Comparison of ENCODE assay signal across 18 cellular contexts in the genomic region with DNA sequence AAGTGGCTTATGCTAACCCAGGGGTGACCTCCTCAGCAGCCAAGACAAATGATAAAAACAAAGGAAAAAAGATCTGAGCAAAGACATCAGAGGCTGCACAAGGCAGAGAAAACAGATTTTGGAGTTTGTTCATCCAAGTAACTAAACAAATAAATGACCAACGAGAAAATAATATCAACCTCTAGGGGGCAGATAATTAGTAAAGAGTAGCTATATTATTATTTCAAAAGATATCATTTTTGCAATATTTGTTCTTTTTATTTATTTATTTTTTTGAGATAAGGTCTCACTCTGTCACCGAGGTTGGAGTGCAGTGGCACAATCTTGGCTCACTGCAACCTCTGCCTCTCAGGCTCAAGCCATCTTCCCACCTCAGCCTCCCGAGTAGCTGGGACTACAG.
A peak's percentile ranks its signal among the peaks of the same experiment; 100 is the strongest.
DNase-seq lines count a peak whose midpoint lies in the region; ATAC-seq, FAIRE-seq and TF ChIP-seq lines count a peak whose summit lies in the region.
"Had no signal": no experiment of that assay in that cellular context is flagged by ENCODE, and none has a peak within 500 bp of the region (broad histone marks: within the 10 kb centered on the region; RNA-seq: fewer than 3 reads in every experiment).

No MANE protein-coding gene starts in this region.

- H3K4me1 Mint-ChIP-seq in GM23338: peaks cover 12% of the 10 kb centered on the region

- H3K36me3 ChIP-seq in GM23338 (ENCODE audit: insufficient read depth) (no peaks in the 10 kb centered on the region), SU-DHL-6 (ENCODE audit: low read length) (peaks cover 11% of the 10 kb centered on the region; the same call in 1 of the 2 replicates), lower lobe of right lung (peaks cover 19% of the 10 kb centered on the region)

- no peak for ATAC-seq in GM23338
- ATAC-seq in lower lobe of right lung: no peak
- ATAC-seq: mucosa of descending colon had no signal

- FAIRE-seq in GM12892 (lab: Jason Lieb, UNC): no peak
- FAIRE-seq: TTC549 had no signal

- H3K36me3 Mint-ChIP-seq in GM23338 (ENCODE audit: low read depth): peaks cover 10% of the 10 kb centered on the region; the same call in 2 of the 3 replicates

- intact Hi-C loops in lower lobe of right lung (cut with DNase I): no loop called here

- H3K4me3 Mint-ChIP-seq in GM23338: no peak overlapping the region
- H3K4me3 Mint-ChIP-seq: activated CD4-positive, alpha-beta memory T cell treated with anti-CD3 and anti-CD28 coated beads for 36 hours had no signal

- no peaks in the 10 kb centered on the region; the same call in 1 of the 2 replicates for H3K9me3 ChIP-seq in AG04450 (ENCODE audit: control insufficient read depth, insufficient read depth, low read length)
- no peaks in the 10 kb centered on the region for H3K9me3 ChIP-seq in SU-DHL-6 (ENCODE audit: insufficient read depth, low read length)
- no peaks in the 10 kb centered on the region for H3K9me3 ChIP-seq in lower lobe of right lung
- H3K9me3 ChIP-seq: mucosa of descending colon had no signal

- H3K79me2 ChIP-seq in GM23338 (replicated peaks; ENCODE audit: insufficient read depth): no peaks in the 10 kb centered on the region
- H3K79me2 ChIP-seq in SU-DHL-6 (ENCODE audit: insufficient read depth, low read length): no peaks in the 10 kb centered on the region

- DNase-seq in AG04450 (ENCODE audit: low read depth, low spot score) (no peak), GM23338 (ENCODE audit: low spot score) (peak; percentile 25), lower lobe of right lung (no peak), GM12892 (ENCODE audit: insufficient read length) (no peak), HUDEP-2 (lab: John Stamatoyannopoulos, UW; ENCODE audit: unreplicated experiment in 76 of 76) (no peak), AG20443 (ENCODE audit: low spot score) (no peak)
- no peak for DNase-seq in activated naive CD4-positive, alpha-beta T cell treated with anti-CD3 and anti-CD28 coated beads, Interleukin-2, amount 50 U/mL, for 16 hours
- DNase-seq: activated CD4-positive, alpha-beta memory T cell treated with anti-CD3 and anti-CD28 coated beads for 36 hours; activated gamma-delta T cell; DMS79; effector memory CD4-positive, alpha-beta T cell; mucosa of descending colon; NCI-H2107; NCI-H774; posterior cingulate gyrus; SHP77 had no signal

- TF ChIP-seq CTCF in AG04450 (IDR thresholded peaks at IDR 0.05; ENCODE audit: low read depth, low read length) (no peak), GM23338 (conservative IDR thresholded peaks at IDR 0.05; ENCODE audit: low read depth in 2 of 2) (peak in 1 of 2 experiments; percentile 48; a peak in 2 of 4 replicates), SU-DHL-6 (IDR thresholded peaks at IDR 0.05; ENCODE audit: insufficient read depth, low read length, poor library complexity, severe bottlenecking) (peak; percentile 44), lower lobe of right lung (IDR thresholded peaks at IDR 0.05) (peak; percentile 9)

- H4K20me1 ChIP-seq in GM23338 (replicated peaks; ENCODE audit: insufficient read depth) (no peaks in the 10 kb centered on the region), SU-DHL-6 (ENCODE audit: low read depth, low read length) (no peaks in the 10 kb centered on the region)

- CTCF ChIA-PET in AG04450 (lab: Charles Lee): interaction anchor here (0.9 to 3.0 kb wide), 12 partner anchors 8 to 662 kb away, joined by 3 to 17 read pairs (median 5); a partner anchor contains a TSS

- no peaks in the 10 kb centered on the region; the same call in 2 of the 3 replicates for H3K9me3 Mint-ChIP-seq in GM23338

- no peak overlapping the region for H3K9ac ChIP-seq in SU-DHL-6 (ENCODE audit: low read length)

- POLR2A ChIA-PET in AG04450 (lab: Yijun Ruan, JAX): interaction anchor here (0.7 to 3.8 kb wide), 2 partner anchors 304 to 401 kb away, joined by 6 to 19 read pairs; a partner anchor contains a TSS

- H3K4me2 ChIP-seq in GM23338 (no peak overlapping the region), SU-DHL-6 (ENCODE audit: low read depth, low read length, poor library complexity, severe bottlenecking) (no peak overlapping the region)

- H3K27me3 ChIP-seq in AG04450 (ENCODE audit: control insufficient read depth, insufficient read depth, low read length) (no peaks in the 10 kb centered on the region), GM23338 (ENCODE audit: insufficient read depth) (no peaks in the 10 kb centered on the region), SU-DHL-6 (ENCODE audit: low read length) (no peaks in the 10 kb centered on the region), lower lobe of right lung (ENCODE audit: low read depth) (no peaks in the 10 kb centered on the region)

- H3K4me3 ChIP-seq in AG04450 (ENCODE audit: low read depth, low read length) (no peak overlapping the region), GM23338 (no peak overlapping the region), SU-DHL-6 (ENCODE audit: insufficient read depth, low read length, poor library complexity, severe bottlenecking) (no peak overlapping the region), lower lobe of right lung (no peak overlapping the region)
- H3K4me3 ChIP-seq: mucosa of descending colon had no signal

- no peak overlapping the region for H3K27ac Mint-ChIP-seq in GM23338
- H3K27ac Mint-ChIP-seq: activated CD4-positive, alpha-beta memory T cell treated with anti-CD3 and anti-CD28 coated beads for 36 hours had no signal

- H2AFZ ChIP-seq in GM23338 (no peak overlapping the region), SU-DHL-6 (ENCODE audit: low read depth, low read length, severe bottlenecking) (no peak overlapping the region)

- H3F3A ChIP-seq in GM23338 (replicated peaks; ENCODE audit: low read depth) (no peaks in the 10 kb centered on the region), SU-DHL-6 (ENCODE audit: insufficient read depth) (no peaks in the 10 kb centered on the region; the same call in 1 of the 2 replicates)

- H3K9me2 ChIP-seq in GM23338 (ENCODE audit: insufficient read depth) (no peaks in the 10 kb centered on the region), SU-DHL-6 (replicated peaks; ENCODE audit: insufficient read depth, low read length) (no peaks in the 10 kb centered on the region)

- peaks cover 1% of the 10 kb centered on the region for H3K27me3 Mint-ChIP-seq in GM23338 (ENCODE audit: insufficient read depth, low read depth, poor library complexity)
- H3K27me3 Mint-ChIP-seq: activated CD4-positive, alpha-beta memory T cell treated with anti-CD3 and anti-CD28 coated beads for 36 hours had no signal

- no peaks in the 10 kb centered on the region; the same call in 1 of the 2 replicates for H3K4me1 ChIP-seq in GM23338 (ENCODE audit: insufficient read depth)
- peaks cover 4% of the 10 kb centered on the region for H3K4me1 ChIP-seq in lower lobe of right lung

- TF ChIP-seq POLR2A in GM12892 (IDR thresholded peaks at IDR 0.05; ENCODE audit: low read depth, low read length): no peak

- H3K27ac ChIP-seq in AG04450 (ENCODE audit: low read depth, low read length): peak overlapping the region; percentile 66
- no peak overlapping the region for H3K27ac ChIP-seq in GM23338 (ENCODE audit: low read depth)
- no peak overlapping the region for H3K27ac ChIP-seq in SU-DHL-6 (ENCODE audit: low read depth, low read length)
- H3K27ac ChIP-seq in lower lobe of right lung: no peak overlapping the region

TF ChIP-seq in GM23338, 12 proteins besides CTCF, POLR2A, EP300 and RAD21 (continues in another document):
- TF ChIP-seq EZH2 (IDR thresholded peaks at IDR 0.05; ENCODE audit: low read depth, unreplicated experiment): no peak
- TF ChIP-seq, protein P1, sequence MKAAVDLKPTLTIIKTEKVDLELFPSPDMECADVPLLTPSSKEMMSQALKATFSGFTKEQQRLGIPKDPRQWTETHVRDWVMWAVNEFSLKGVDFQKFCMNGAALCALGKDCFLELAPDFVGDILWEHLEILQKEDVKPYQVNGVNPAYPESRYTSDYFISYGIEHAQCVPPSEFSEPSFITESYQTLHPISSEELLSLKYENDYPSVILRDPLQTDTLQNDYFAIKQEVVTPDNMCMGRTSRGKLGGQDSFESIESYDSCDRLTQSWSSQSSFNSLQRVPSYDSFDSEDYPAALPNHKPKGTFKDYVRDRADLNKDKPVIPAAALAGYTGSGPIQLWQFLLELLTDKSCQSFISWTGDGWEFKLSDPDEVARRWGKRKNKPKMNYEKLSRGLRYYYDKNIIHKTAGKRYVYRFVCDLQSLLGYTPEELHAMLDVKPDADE (IDR thresholded peaks at IDR 0.05): no peak
- no peak for TF ChIP-seq ZNF114 (CRISPR knock-in tag; IDR thresholded peaks at IDR 0.05)
- no peak for TF ChIP-seq ZNF331 (CRISPR knock-in tag; IDR thresholded peaks at IDR 0.05; ENCODE audit: low read depth)
- no peak for TF ChIP-seq STAT1 (IDR thresholded peaks at IDR 0.05; ENCODE audit: unreplicated experiment)
